In genomic region chr7:27124979-27125689, GRCh38 we compare ENCODE assay signal across 22 cellular contexts. TPM values are rescaled to one million over a fixed set of nuclear protein-coding genes. Genes with fewer than 3 reads are reported as not detected.
DNase-seq lines count a peak whose midpoint lies in the region; ATAC-seq and TF ChIP-seq lines count a peak whose summit lies in the region.
"Had no signal": no experiment of that assay in that cellular context is flagged by ENCODE, and none has a peak within 500 bp of the region (broad histone marks: within the 10 kb centered on the region; RNA-seq: fewer than 3 reads in every experiment).

No MANE protein-coding gene starts in this region.

- H3K4me3 ChIP-seq in HCT116 (replicated peaks in 1 of 2; ENCODE audit: low read depth in 1 of 2, low read length in 2 of 2) (no peak overlapping the region), epithelial cell of proximal tubule (ENCODE audit: low read depth, low read length) (peak overlapping the region; percentile 77), mucosa of descending colon (no peak overlapping the region), stomach (no peak overlapping the region), endodermal cell (ENCODE audit: low read length) (no peak overlapping the region), body of pancreas (no peak overlapping the region), hepatocyte (no peak overlapping the region)

- H4K20me1 ChIP-seq in HCT116 (ENCODE audit: insufficient read depth): no peaks in the 10 kb centered on the region
- H4K20me1 ChIP-seq in hepatocyte (ENCODE audit: insufficient read depth, poor library complexity, severe bottlenecking): no peaks in the 10 kb centered on the region

- H3K4me3 Mint-ChIP-seq in endodermal cell: no peak overlapping the region
- H3K4me3 Mint-ChIP-seq: activated naive CD8-positive, alpha-beta T cell treated with anti-CD3 and anti-CD28 coated beads, Interleukin-2, amount 10 ng/mL, durations not matched to agents 7 days and 5 days; activated T-helper 17 cell treated with anti-CD3 and anti-CD28 coated beads, Interleukin-2, amount 50 U/mL, for 72 hours; CD4-positive, alpha-beta T cell; dendritic cell treated with granulocyte-macrophage colony-stimulating factor and Interleukin-4, amounts not matched to agents 40 ng/mL and 50 ng/mL, for 4 days; naive B cell had no signal

- no peak for ATAC-seq in HCT116
- ATAC-seq in mucosa of descending colon: peak; percentile 12
- ATAC-seq in body of pancreas: no peak
- ATAC-seq: activated T-helper 17 cell treated with anti-CD3 and anti-CD28 coated beads, Interleukin-2, amount 50 U/mL, for 72 hours had no signal

- RAD21 ChIA-PET in HCT116 (lab: Charles Lee; ENCODE audit: low non-redundant PET in 1 of 2, low total read pairs in 2 of 2, uncharacterized antibody in 2 of 2, unreplicated experiment in 2 of 2): no interaction called here

- H3K27ac ChIP-seq in HCT116 (ENCODE audit: low read depth, low read length) (no peak overlapping the region), stomach (peak overlapping the region; percentile 42 to 99 (median 94)), endodermal cell (ENCODE audit: low read depth, low read length) (no peak overlapping the region), body of pancreas (no peak overlapping the region), hepatocyte (no peak overlapping the region)
- H3K27ac ChIP-seq: brain microvascular endothelial cell, RWPE1 had no signal

- TF ChIP-seq POLR2A in HCT116 (IDR thresholded peaks at IDR 0.05; ENCODE audit: borderline replicate concordance, extremely low read depth, insufficient read depth, insufficient read length) (no peak), stomach (IDR thresholded peaks at IDR 0.05) (no peak), body of pancreas (IDR thresholded peaks at IDR 0.05) (no peak)

- no peaks in the 10 kb centered on the region for H3K36me3 Mint-ChIP-seq in endodermal cell (ENCODE audit: low read depth)
- H3K36me3 Mint-ChIP-seq: activated naive CD8-positive, alpha-beta T cell treated with anti-CD3 and anti-CD28 coated beads, Interleukin-2, amount 10 ng/mL, durations not matched to agents 7 days and 5 days; naive B cell had no signal

- peaks cover 99% of the 10 kb centered on the region for H3K27me3 Mint-ChIP-seq in endodermal cell (ENCODE audit: insufficient read depth)

- no peak for TF ChIP-seq EP300 in stomach (IDR thresholded peaks at IDR 0.05)

- H3K4me2 ChIP-seq in HCT116 (ENCODE audit: low read length): peak overlapping the region; percentile 76
- no peak overlapping the region for H3K4me2 ChIP-seq in hepatocyte

- H3K9me3 ChIP-seq in HCT116 (ENCODE audit: control insufficient read depth in 1 of 2, insufficient read depth in 1 of 2, low read depth in 1 of 2, low read length in 2 of 2) (no peaks in the 10 kb centered on the region), mucosa of descending colon (no peaks in the 10 kb centered on the region), stomach (no peaks in the 10 kb centered on the region), endodermal cell (ENCODE audit: control insufficient read depth, low read length) (peaks cover 17% of the 10 kb centered on the region), body of pancreas (no peaks in the 10 kb centered on the region), hepatocyte (ENCODE audit: low read depth) (no peaks in the 10 kb centered on the region)

- POLR2A ChIA-PET in HCT116 (lab: Charles Lee): no interaction called here

- CTCF ChIA-PET in HCT116 (lab: Charles Lee): no interaction called here

- H3K9ac ChIP-seq in HCT116 (ENCODE audit: low read length) (no peak overlapping the region), endodermal cell (ENCODE audit: extremely low read depth, low read length, poor library complexity, severe bottlenecking) (no peak overlapping the region)

- BruUV-seq in HCT116 (replicated peaks; lab: Mats Ljungman, UMichigan): no TSS peak

- H3K9me2 ChIP-seq in HCT116 (ENCODE audit: insufficient read depth) (no peaks in the 10 kb centered on the region), hepatocyte (replicated peaks; ENCODE audit: insufficient read depth) (no peaks in the 10 kb centered on the region)

- H3K9me3 Mint-ChIP-seq in endodermal cell: no peaks in the 10 kb centered on the region
- H3K9me3 Mint-ChIP-seq: activated naive CD8-positive, alpha-beta T cell treated with anti-CD3 and anti-CD28 coated beads, Interleukin-2, amount 10 ng/mL, durations not matched to agents 7 days and 5 days; activated T-helper 17 cell treated with anti-CD3 and anti-CD28 coated beads, Interleukin-2, amount 50 U/mL, for 72 hours; CD4-positive, alpha-beta T cell; dendritic cell treated with granulocyte-macrophage colony-stimulating factor and Interleukin-4, amounts not matched to agents 40 ng/mL and 50 ng/mL, for 4 days had no signal

- H3K36me3 ChIP-seq in HCT116 (ENCODE audit: control insufficient read depth in 1 of 2, insufficient read depth in 2 of 2, low read length in 2 of 2) (no peaks in the 10 kb centered on the region), mucosa of descending colon (ENCODE audit: low read depth) (no peaks in the 10 kb centered on the region), stomach (no peaks in the 10 kb centered on the region), endodermal cell (ENCODE audit: control insufficient read depth, insufficient read depth, low read length) (no peaks in the 10 kb centered on the region), body of pancreas (replicated peaks in 1 of 2; ENCODE audit: insufficient read depth in 1 of 2, low read depth in 2 of 2) (no peaks in the 10 kb centered on the region), hepatocyte (replicated peaks; ENCODE audit: insufficient read depth, low read depth) (no peaks in the 10 kb centered on the region)
- H3K36me3 ChIP-seq: brain microvascular endothelial cell had no signal

- H3K4me1 ChIP-seq in HCT116 (ENCODE audit: control insufficient read depth in 1 of 2, insufficient read depth in 2 of 2, low read length in 2 of 2) (peaks cover 25 to 74% of the 10 kb centered on the region in 2 experiments), mucosa of descending colon (ENCODE audit: low read depth) (peaks cover 63% of the 10 kb centered on the region), stomach (peaks cover 15 to 85% (median 46%) of the 10 kb centered on the region in 4 donors), endodermal cell (ENCODE audit: control insufficient read depth, insufficient read depth, low read length) (no peaks in the 10 kb centered on the region), body of pancreas (peaks cover 7% of the 10 kb centered on the region), hepatocyte (ENCODE audit: insufficient read depth) (peaks cover 11% of the 10 kb centered on the region)

- peaks cover 4% of the 10 kb centered on the region for H3K4me1 Mint-ChIP-seq in endodermal cell
- H3K4me1 Mint-ChIP-seq: activated naive CD8-positive, alpha-beta T cell treated with anti-CD3 and anti-CD28 coated beads, Interleukin-2, amount 10 ng/mL, durations not matched to agents 7 days and 5 days; activated T-helper 17 cell treated with anti-CD3 and anti-CD28 coated beads, Interleukin-2, amount 50 U/mL, for 72 hours; naive B cell had no signal

- TF ChIP-seq CTCF in HCT116 (IDR thresholded peaks at IDR 0.05 in 2 of 3, conservative IDR thresholded peaks at IDR 0.05 in 1 of 3; ENCODE audit: borderline replicate concordance in 1 of 3, insufficient read depth in 1 of 3, low read depth in 2 of 3, low read length in 2 of 3): no peak
- no peak for TF ChIP-seq CTCF in epithelial cell of proximal tubule (conservative IDR thresholded peaks at IDR 0.05; ENCODE audit: low read depth, low read length)
- no peak for TF ChIP-seq CTCF in mucosa of descending colon (IDR thresholded peaks at IDR 0.05)
- no peak for TF ChIP-seq CTCF in stomach (IDR thresholded peaks at IDR 0.05)
- TF ChIP-seq CTCF in endodermal cell (conservative IDR thresholded peaks at IDR 0.05): no peak
- TF ChIP-seq CTCF in body of pancreas (IDR thresholded peaks at IDR 0.05): no peak
- TF ChIP-seq CTCF in hepatocyte (IDR thresholded peaks at IDR 0.05; ENCODE audit: poor library complexity): no peak

- WGBS in stomach, 5 donors: 66 to 79% (median 71%) methylated on average over 7 of the region's 7 CpGs
- WGBS in endodermal cell (ENCODE audit: insufficient coverage in 1 of 2, insufficient read length in 1 of 2), 2 experiments: 29 to 34% methylated on average over 3 to 7 of the region's 7 CpGs
- WGBS in body of pancreas, 2 donors: 19 to 30% methylated on average over 6 to 7 of the region's 7 CpGs
- 59% methylated on average over 7 of the region's 7 CpGs for WGBS in hepatocyte (ENCODE audit: low lambda C conversion rate, missing lambda C conversion rate)

- H3K27ac Mint-ChIP-seq in endodermal cell: no peak overlapping the region
- H3K27ac Mint-ChIP-seq: activated naive CD8-positive, alpha-beta T cell treated with anti-CD3 and anti-CD28 coated beads, Interleukin-2, amount 10 ng/mL, durations not matched to agents 7 days and 5 days; activated T-helper 17 cell treated with anti-CD3 and anti-CD28 coated beads, Interleukin-2, amount 50 U/mL, for 72 hours; CD4-positive, alpha-beta T cell; dendritic cell treated with granulocyte-macrophage colony-stimulating factor and Interleukin-4, amounts not matched to agents 40 ng/mL and 50 ng/mL, for 4 days had no signal

- H3K79me2 ChIP-seq in HCT116 (ENCODE audit: insufficient read depth, low read length): no peaks in the 10 kb centered on the region
- peaks cover 6% of the 10 kb centered on the region for H3K79me2 ChIP-seq in hepatocyte

- H2AFZ ChIP-seq in HCT116 (ENCODE audit: low read depth, low read length, poor library complexity, severe bottlenecking) (no peak overlapping the region), hepatocyte (no peak overlapping the region)

- DNase-seq in HCT116 (ENCODE audit: low read depth, low spot score) (no peak), epithelial cell of proximal tubule (ENCODE audit: low read depth) (no peak), mucosa of descending colon (peak in 1 of 3 donors; percentile 27), stomach (no peak), endodermal cell (no peak), body of pancreas (no peak), hepatocyte (ENCODE audit: low spot score) (no peak)
- DNase-seq in activated CD4-positive, alpha-beta T cell treated with anti-CD3 and anti-CD28 coated beads, Interleukin-2, amount 50 U/mL, for 48 hours: no peak
- DNase-seq: activated CD4-positive, alpha-beta T cell treated with anti-CD3 and anti-CD28 coated beads for 1 hour; activated naive CD8-positive, alpha-beta T cell treated with anti-CD3 and anti-CD28 coated beads, Interleukin-2, amount 10 ng/mL, durations not matched to agents 7 days and 5 days; brain microvascular endothelial cell; CD4-positive, alpha-beta T cell; Kasumi-1; naive B cell; NCI-H1092; NCI-H2081 treated with DMSO at 0.1 percent for 48 hours; NCI-H524; substantia nigra had no signal

- no peak for TF ChIP-seq RAD21 in HCT116 (IDR thresholded peaks at IDR 0.05; ENCODE audit: low read depth)

- intact Hi-C loops in HCT116 (cut with micrococcal nuclease) (no loop called here), mucosa of descending colon (cut with DNase I, micrococcal nuclease) (no loop called here), stomach (cut with DNase I; ENCODE audit: low total_unique reads) (no loop called here), body of pancreas (cut with DNase I) (no loop called here)

- H3K27me3 ChIP-seq in HCT116 (ENCODE audit: insufficient read depth, low read length): peaks cover 32% of the 10 kb centered on the region
- peaks cover 0 to 88% (median 52%) of the 10 kb centered on the region in 3 donors for H3K27me3 ChIP-seq in stomach
- H3K27me3 ChIP-seq in endodermal cell (ENCODE audit: control insufficient read depth, insufficient read depth, low read length, poor library complexity, severe bottlenecking): peaks cover 100% of the 10 kb centered on the region
- H3K27me3 ChIP-seq in body of pancreas: peaks cover 0 to 53% of the 10 kb centered on the region in 2 donors
- H3K27me3 ChIP-seq in hepatocyte: peaks cover 79% of the 10 kb centered on the region

RNA-seq across cellular contexts. Expression of gene HOXA4, which starts 5.4 kb away (rescaled TPM):
- 2.0 TPM for total RNA-seq in HCT116 (2021; ENCODE audit: unreplicated experiment)
- polyA plus RNA-seq in HCT116 (2012): 1.5 and 1.8 TPM in 2 replicates
- total RNA-seq in epithelial cell of proximal tubule: 9.2 and 14.6 TPM in 2 replicates
- 1 to 10 TPM; 5.9 to 9.5 (median 8.3) TPM for total RNA-seq in mucosa of descending colon
- total RNA-seq in stomach: 1 to 10 TPM in 3 of 5 donors, under 1 TPM in 2; 0.55 to 5.8 (median 2.2) TPM
- 10 to 100 TPM in 1 of 3 donors, 1 to 10 TPM in 2; 4.4 to 17.0 (median 5.9) TPM for polyA plus RNA-seq in stomach
- total RNA-seq in endodermal cell: not detected
- 5.4 TPM for polyA plus RNA-seq in endodermal cell (2013, experiment 1 of 2)
- polyA plus RNA-seq in endodermal cell (2013, experiment 2 of 2): 2.2 TPM
- total RNA-seq in body of pancreas: 1 to 10 TPM in 1 of 2 donors, under 1 TPM in 1; 0.78 to 1.6 TPM
- 1.3 and 1.4 TPM in 2 replicates for total RNA-seq in hepatocyte
- 0.69 and 0.96 TPM in 2 replicates for polyA plus RNA-seq in hepatocyte
- total RNA-seq: CD4-positive, alpha-beta T cell had no signal

RNA-seq across cellular contexts. Expression of gene HOXA5, which starts 18.3 kb away (rescaled TPM):
- total RNA-seq in HCT116 (2021; ENCODE audit: unreplicated experiment) (6.7 TPM), epithelial cell of proximal tubule (20.1 and 47.6 TPM in 2 replicates), mucosa of descending colon (10 to 100 TPM; 16.1 to 26.6 (median 23.8) TPM), stomach (10 to 100 TPM in 3 of 5 donors, 1 to 10 TPM in 2; 2.9 to 53.1 (median 18.2) TPM), endodermal cell (not detected), body of pancreas (1 to 10 TPM in 1 of 2 donors, under 1 TPM in 1; 0.99 to 2.6 TPM), hepatocyte (0.08 and 0.70 TPM in 2 replicates)
- polyA plus RNA-seq in HCT116 (2012): 3.2 and 7.2 TPM in 2 replicates
- polyA plus RNA-seq in stomach (10 to 100 TPM in 1 of 3 donors, 1 to 10 TPM in 2; 7.5 to 12.8 (median 7.8) TPM), hepatocyte (0.41 and 0.92 TPM in 2 replicates)
- polyA plus RNA-seq in endodermal cell (2013, experiment 1 of 2): 11.4 TPM
- polyA plus RNA-seq in endodermal cell (2013, experiment 2 of 2): 5.3 TPM
- total RNA-seq: activated naive CD8-positive, alpha-beta T cell treated with anti-CD3 and anti-CD28 coated beads, Interleukin-2, amount 10 ng/mL, durations not matched to agents 7 days and 5 days; activated T-helper 17 cell treated with anti-CD3 and anti-CD28 coated beads, Interleukin-2, amount 50 U/mL, for 72 hours; CD4-positive, alpha-beta T cell had no signal

RNA-seq across cellular contexts. Expression of gene HOXA6, which starts 22.4 kb away (rescaled TPM):
- total RNA-seq in HCT116 (2021; ENCODE audit: unreplicated experiment): 12.7 TPM
- 3.9 and 4.9 TPM in 2 replicates for polyA plus RNA-seq in HCT116 (2012)
- 5.7 and 11.8 TPM in 2 replicates for total RNA-seq in epithelial cell of proximal tubule
- 10 to 100 TPM; 20.2 to 39.5 (median 20.5) TPM for total RNA-seq in mucosa of descending colon
- 10 to 100 TPM in 1 of 5 donors, 1 to 10 TPM in 1, not detected in 3; 3.7 to 12.7 TPM for total RNA-seq in stomach
- under 1 TPM in 1 of 3 donors, not detected in 2; 0.81 TPM for polyA plus RNA-seq in stomach
- not detected for total RNA-seq in endodermal cell
- polyA plus RNA-seq in endodermal cell (2013, experiment 1 of 2): 8.6 TPM
- polyA plus RNA-seq in endodermal cell (2013, experiment 2 of 2): 5.5 TPM
- not detected for total RNA-seq in body of pancreas
- total RNA-seq in hepatocyte: not detected in 2 replicates
- 0.16 and 0.23 TPM in 2 replicates for polyA plus RNA-seq in hepatocyte
- total RNA-seq: activated naive CD8-positive, alpha-beta T cell treated with anti-CD3 and anti-CD28 coated beads, Interleukin-2, amount 10 ng/mL, durations not matched to agents 7 days and 5 days; activated T-helper 17 cell treated with anti-CD3 and anti-CD28 coated beads, Interleukin-2, amount 50 U/mL, for 72 hours; CD4-positive, alpha-beta T cell had no signal
- polyA plus RNA-seq: liver had no signal

RNA-seq across cellular contexts. Expression of gene HOXA2, which starts 22.7 kb away (rescaled TPM):
- 0.57 TPM for total RNA-seq in HCT116 (2021; ENCODE audit: unreplicated experiment)
- polyA plus RNA-seq in HCT116 (2012): 0.26 and 0.31 TPM in 2 replicates
- total RNA-seq in epithelial cell of proximal tubule: 0.69 and 2.0 TPM in 2 replicates
- total RNA-seq in mucosa of descending colon: 1 to 10 TPM; 3.2 to 4.3 (median 3.3) TPM
- total RNA-seq in stomach: 1 to 10 TPM in 3 of 5 donors, under 1 TPM in 1, not detected in 1; 0.89 to 2.3 (median 1.1) TPM
- polyA plus RNA-seq in stomach: 1 to 10 TPM; 1.1 to 3.7 (median 1.2) TPM
- not detected for total RNA-seq in endodermal cell
- polyA plus RNA-seq in endodermal cell (2013, experiment 1 of 2): 27.2 TPM
- 22.7 TPM for polyA plus RNA-seq in endodermal cell (2013, experiment 2 of 2)
- total RNA-seq in body of pancreas: under 1 TPM in 1 of 2 donors, not detected in 1; 0.66 TPM
- total RNA-seq in hepatocyte: 0.36 TPM in 1 of 2 replicates, not detected in the other
- polyA plus RNA-seq in hepatocyte: 0.07 and 0.81 TPM in 2 replicates
- total RNA-seq: activated naive CD8-positive, alpha-beta T cell treated with anti-CD3 and anti-CD28 coated beads, Interleukin-2, amount 10 ng/mL, durations not matched to agents 7 days and 5 days; activated T-helper 17 cell treated with anti-CD3 and anti-CD28 coated beads, Interleukin-2, amount 50 U/mL, for 72 hours; CD4-positive, alpha-beta T cell had no signal

RNA-seq across cellular contexts. Expression of gene HOXA3, which starts 27.2 kb away (rescaled TPM):
- total RNA-seq in HCT116 (2021; ENCODE audit: unreplicated experiment) (9.2 TPM), epithelial cell of proximal tubule (14.4 and 33.2 TPM in 2 replicates), mucosa of descending colon (10 to 100 TPM; 19.9 to 38.1 (median 20.5) TPM), stomach (10 to 100 TPM in 1 of 5 donors, 1 to 10 TPM in 2, under 1 TPM in 2; 0.87 to 42.6 (median 5.2) TPM), endodermal cell (not detected), body of pancreas (1 to 10 TPM in 1 of 2 donors, not detected in 1; 1.6 TPM), hepatocyte (0.83 and 3.0 TPM in 2 replicates)
- polyA plus RNA-seq in HCT116 (2012): 5.6 and 5.7 TPM in 2 replicates
- polyA plus RNA-seq in stomach (1 to 10 TPM; 2.8 to 5.2 (median 4.8) TPM), hepatocyte (4.1 and 4.5 TPM in 2 replicates)
- 19.4 TPM for polyA plus RNA-seq in endodermal cell (2013, experiment 1 of 2)
- polyA plus RNA-seq in endodermal cell (2013, experiment 2 of 2): 15.9 TPM
- total RNA-seq: activated naive CD8-positive, alpha-beta T cell treated with anti-CD3 and anti-CD28 coated beads, Interleukin-2, amount 10 ng/mL, durations not matched to agents 7 days and 5 days; activated T-helper 17 cell treated with anti-CD3 and anti-CD28 coated beads, Interleukin-2, amount 50 U/mL, for 72 hours; CD4-positive, alpha-beta T cell had no signal

Comparison
In these comparisons a context has a peak if more than half of its experiments do, and no peak if none do; other contexts are left out.
1. H3K27ac ChIP-seq: peak in stomach (5 of 5); none in HCT116 (single experiment), endodermal cell (single experiment), body of pancreas (0 of 4) and hepatocyte (single experiment).